In genomic region chr19:2610637-2611482, GRCh38 we compare ENCODE assay signal across 1 cellular context.
A peak's percentile ranks its signal among the peaks of the same experiment; 100 is the strongest.
TF ChIP-seq lines count a peak whose summit lies in the region.

No MANE protein-coding gene starts in this region.

TF ChIP-seq in HepG2, 621 proteins besides CTCF, POLR2A, EP300 and RAD21 (continued from another document and continues in another):
- TF ChIP-seq ARID4A (CRISPR knock-in tag; IDR thresholded peaks at IDR 0.05; ENCODE audit: borderline replicate concordance), result no peak
- no peak for TF ChIP-seq HMGA1 (CRISPR knock-in tag; conservative IDR thresholded peaks at IDR 0.05)
- TF ChIP-seq KMT2A (CRISPR knock-in tag; IDR thresholded peaks at IDR 0.05), result peak; percentile 81
- TF ChIP-seq SIN3B (IDR thresholded peaks at IDR 0.05; ENCODE audit: low read length), result no peak
- TF ChIP-seq MXD4 (CRISPR knock-in tag; IDR thresholded peaks at IDR 0.05), result peak; percentile 75; the same call in 1 of the 2 replicates
- 0 out of 2 replicates have a peak, but pooled peaks have one; percentile 45 for TF ChIP-seq ZSCAN20 (CRISPR knock-in tag; IDR thresholded peaks at IDR 0.05; ENCODE audit: borderline replicate concordance)
- TF ChIP-seq HMG20A (CRISPR knock-in tag; IDR thresholded peaks at IDR 0.05; ENCODE audit: borderline replicate concordance), result 0 out of 2 replicates have a peak, but pooled peaks have one; percentile 38
- no peak for TF ChIP-seq JDP2 (CRISPR knock-in tag; IDR thresholded peaks at IDR 0.05; ENCODE audit: borderline replicate concordance)
- peak; percentile 88 for TF ChIP-seq ERF (CRISPR knock-in tag; IDR thresholded peaks at IDR 0.05)
- TF ChIP-seq ZBTB39 (CRISPR knock-in tag; IDR thresholded peaks at IDR 0.05), result no peak
- TF ChIP-seq, protein P1, sequence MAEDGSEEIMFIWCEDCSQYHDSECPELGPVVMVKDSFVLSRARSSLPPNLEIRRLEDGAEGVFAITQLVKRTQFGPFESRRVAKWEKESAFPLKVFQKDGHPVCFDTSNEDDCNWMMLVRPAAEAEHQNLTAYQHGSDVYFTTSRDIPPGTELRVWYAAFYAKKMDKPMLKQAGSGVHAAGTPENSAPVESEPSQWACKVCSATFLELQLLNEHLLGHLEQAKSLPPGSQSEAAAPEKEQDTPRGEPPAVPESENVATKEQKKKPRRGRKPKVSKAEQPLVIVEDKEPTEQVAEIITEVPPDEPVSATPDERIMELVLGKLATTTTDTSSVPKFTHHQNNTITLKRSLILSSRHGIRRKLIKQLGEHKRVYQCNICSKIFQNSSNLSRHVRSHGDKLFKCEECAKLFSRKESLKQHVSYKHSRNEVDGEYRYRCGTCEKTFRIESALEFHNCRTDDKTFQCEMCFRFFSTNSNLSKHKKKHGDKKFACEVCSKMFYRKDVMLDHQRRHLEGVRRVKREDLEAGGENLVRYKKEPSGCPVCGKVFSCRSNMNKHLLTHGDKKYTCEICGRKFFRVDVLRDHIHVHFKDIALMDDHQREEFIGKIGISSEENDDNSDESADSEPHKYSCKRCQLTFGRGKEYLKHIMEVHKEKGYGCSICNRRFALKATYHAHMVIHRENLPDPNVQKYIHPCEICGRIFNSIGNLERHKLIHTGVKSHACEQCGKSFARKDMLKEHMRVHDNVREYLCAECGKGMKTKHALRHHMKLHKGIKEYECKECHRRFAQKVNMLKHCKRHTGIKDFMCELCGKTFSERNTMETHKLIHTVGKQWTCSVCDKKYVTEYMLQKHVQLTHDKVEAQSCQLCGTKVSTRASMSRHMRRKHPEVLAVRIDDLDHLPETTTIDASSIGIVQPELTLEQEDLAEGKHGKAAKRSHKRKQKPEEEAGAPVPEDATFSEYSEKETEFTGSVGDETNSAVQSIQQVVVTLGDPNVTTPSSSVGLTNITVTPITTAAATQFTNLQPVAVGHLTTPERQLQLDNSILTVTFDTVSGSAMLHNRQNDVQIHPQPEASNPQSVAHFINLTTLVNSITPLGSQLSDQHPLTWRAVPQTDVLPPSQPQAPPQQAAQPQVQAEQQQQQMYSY (CRISPR knock-in tag; IDR thresholded peaks at IDR 0.05), result peak; percentile 35; the same call in 1 of the 2 replicates
- TF ChIP-seq ZNF451 (CRISPR knock-in tag; IDR thresholded peaks at IDR 0.05), result no peak
- TF ChIP-seq ZNF788 (CRISPR knock-in tag; IDR thresholded peaks at IDR 0.05; ENCODE audit: borderline replicate concordance), result peak; percentile 80; the same call in 1 of the 2 replicates
- TF ChIP-seq FOXK1 (CRISPR knock-in tag; IDR thresholded peaks at IDR 0.05; ENCODE audit: borderline replicate concordance, low read depth), result peak; percentile 57; the same call in 1 of the 2 replicates
- TF ChIP-seq NCOA2 (CRISPR knock-in tag; IDR thresholded peaks at IDR 0.05), result peak; percentile 62; the same call in 1 of the 2 replicates
- TF ChIP-seq ZNF430 (CRISPR knock-in tag; IDR thresholded peaks at IDR 0.05), result no peak
- TF ChIP-seq TBX3 (IDR thresholded peaks at IDR 0.05; ENCODE audit: borderline replicate concordance), result no peak
- no peak for TF ChIP-seq NFYC (CRISPR knock-in tag; IDR thresholded peaks at IDR 0.05)
- no peak for TF ChIP-seq FOXA1 (IDR thresholded peaks at IDR 0.05)
- 0 out of 2 replicates have a peak, but pooled peaks have one; percentile 21 for TF ChIP-seq FOXA1 (CRISPR knock-in tag; IDR thresholded peaks at IDR 0.05)
- TF ChIP-seq, protein P2, sequence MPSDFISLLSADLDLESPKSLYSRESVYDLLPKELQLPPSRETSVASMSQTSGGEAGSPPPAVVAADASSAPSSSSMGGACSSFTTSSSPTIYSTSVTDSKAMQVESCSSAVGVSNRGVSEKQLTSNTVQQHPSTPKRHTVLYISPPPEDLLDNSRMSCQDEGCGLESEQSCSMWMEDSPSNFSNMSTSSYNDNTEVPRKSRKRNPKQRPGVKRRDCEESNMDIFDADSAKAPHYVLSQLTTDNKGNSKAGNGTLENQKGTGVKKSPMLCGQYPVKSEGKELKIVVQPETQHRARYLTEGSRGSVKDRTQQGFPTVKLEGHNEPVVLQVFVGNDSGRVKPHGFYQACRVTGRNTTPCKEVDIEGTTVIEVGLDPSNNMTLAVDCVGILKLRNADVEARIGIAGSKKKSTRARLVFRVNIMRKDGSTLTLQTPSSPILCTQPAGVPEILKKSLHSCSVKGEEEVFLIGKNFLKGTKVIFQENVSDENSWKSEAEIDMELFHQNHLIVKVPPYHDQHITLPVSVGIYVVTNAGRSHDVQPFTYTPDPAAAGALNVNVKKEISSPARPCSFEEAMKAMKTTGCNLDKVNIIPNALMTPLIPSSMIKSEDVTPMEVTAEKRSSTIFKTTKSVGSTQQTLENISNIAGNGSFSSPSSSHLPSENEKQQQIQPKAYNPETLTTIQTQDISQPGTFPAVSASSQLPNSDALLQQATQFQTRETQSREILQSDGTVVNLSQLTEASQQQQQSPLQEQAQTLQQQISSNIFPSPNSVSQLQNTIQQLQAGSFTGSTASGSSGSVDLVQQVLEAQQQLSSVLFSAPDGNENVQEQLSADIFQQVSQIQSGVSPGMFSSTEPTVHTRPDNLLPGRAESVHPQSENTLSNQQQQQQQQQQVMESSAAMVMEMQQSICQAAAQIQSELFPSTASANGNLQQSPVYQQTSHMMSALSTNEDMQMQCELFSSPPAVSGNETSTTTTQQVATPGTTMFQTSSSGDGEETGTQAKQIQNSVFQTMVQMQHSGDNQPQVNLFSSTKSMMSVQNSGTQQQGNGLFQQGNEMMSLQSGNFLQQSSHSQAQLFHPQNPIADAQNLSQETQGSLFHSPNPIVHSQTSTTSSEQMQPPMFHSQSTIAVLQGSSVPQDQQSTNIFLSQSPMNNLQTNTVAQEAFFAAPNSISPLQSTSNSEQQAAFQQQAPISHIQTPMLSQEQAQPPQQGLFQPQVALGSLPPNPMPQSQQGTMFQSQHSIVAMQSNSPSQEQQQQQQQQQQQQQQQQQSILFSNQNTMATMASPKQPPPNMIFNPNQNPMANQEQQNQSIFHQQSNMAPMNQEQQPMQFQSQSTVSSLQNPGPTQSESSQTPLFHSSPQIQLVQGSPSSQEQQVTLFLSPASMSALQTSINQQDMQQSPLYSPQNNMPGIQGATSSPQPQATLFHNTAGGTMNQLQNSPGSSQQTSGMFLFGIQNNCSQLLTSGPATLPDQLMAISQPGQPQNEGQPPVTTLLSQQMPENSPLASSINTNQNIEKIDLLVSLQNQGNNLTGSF (CRISPR knock-in tag; IDR thresholded peaks at IDR 0.05), result no peak
- peak; percentile 85; the same call in 1 of the 2 replicates for TF ChIP-seq KDM2A (CRISPR knock-in tag; IDR thresholded peaks at IDR 0.05; ENCODE audit: borderline replicate concordance, low read depth)
- no peak for TF ChIP-seq TIGD3 (CRISPR knock-in tag; IDR thresholded peaks at IDR 0.05; ENCODE audit: borderline replicate concordance)
- TF ChIP-seq RAD51 (IDR thresholded peaks at IDR 0.05; ENCODE audit: borderline replicate concordance), result no peak
- no peak for TF ChIP-seq CBX1 (IDR thresholded peaks at IDR 0.05; ENCODE audit: low read depth)
- peak; percentile 49; the same call in 1 of the 2 replicates for TF ChIP-seq MYC (CRISPR knock-in tag; IDR thresholded peaks at IDR 0.05; ENCODE audit: borderline replicate concordance)
- peak; percentile 28; the same call in 1 of the 2 replicates for TF ChIP-seq ZNF232 (CRISPR knock-in tag; IDR thresholded peaks at IDR 0.05; ENCODE audit: borderline replicate concordance)
- no peak; the same call in 1 of the 2 replicates for TF ChIP-seq MEIS1 (CRISPR knock-in tag; IDR thresholded peaks at IDR 0.05; ENCODE audit: borderline replicate concordance)
- no peak for TF ChIP-seq ZNF577 (CRISPR knock-in tag; IDR thresholded peaks at IDR 0.05; ENCODE audit: borderline replicate concordance, low read depth)
- TF ChIP-seq PAF1 (CRISPR knock-in tag; IDR thresholded peaks at IDR 0.05), result no peak
- TF ChIP-seq POLR2G (IDR thresholded peaks at IDR 0.05; ENCODE audit: low read depth, low read length), result no peak
- TF ChIP-seq ZUFSP (CRISPR knock-in tag; IDR thresholded peaks at IDR 0.05; ENCODE audit: borderline replicate concordance), result no peak
- TF ChIP-seq CBX5 (CRISPR knock-in tag; IDR thresholded peaks at IDR 0.05; ENCODE audit: borderline replicate concordance), result peak; percentile 38; the same call in 1 of the 2 replicates
- TF ChIP-seq ETV5 (CRISPR knock-in tag; IDR thresholded peaks at IDR 0.05; ENCODE audit: borderline replicate concordance), result peak; percentile 56; the same call in 1 of the 2 replicates
- TF ChIP-seq FOSL2 (CRISPR knock-in tag; IDR thresholded peaks at IDR 0.05), result peak; percentile 59; the same call in 1 of the 2 replicates
- TF ChIP-seq TBP (CRISPR knock-in tag; IDR thresholded peaks at IDR 0.05), result 0 out of 2 replicates have a peak, but pooled peaks have one; percentile 59
- TF ChIP-seq ZNF337 (CRISPR knock-in tag; IDR thresholded peaks at IDR 0.05; ENCODE audit: borderline replicate concordance, low read depth), result no peak
- TF ChIP-seq TOE1 (CRISPR knock-in tag; IDR thresholded peaks at IDR 0.05), result no peak
- peak; percentile 11 for TF ChIP-seq ZFP36 (IDR thresholded peaks at IDR 0.05; ENCODE audit: borderline replicate concordance, low read depth, low read length, partially characterized antibody)
- peak; percentile 83 for TF ChIP-seq ISL2 (CRISPR knock-in tag; IDR thresholded peaks at IDR 0.05)
- no peak for TF ChIP-seq ZNF629 (CRISPR knock-in tag; conservative IDR thresholded peaks at IDR 0.05)
